ENCODE assay signal across 1 cellular context in genomic region chr21:39385299-39386145, GRCh38.
TF ChIP-seq lines count a peak whose summit lies in the region.

No MANE protein-coding gene starts in this region.

TF ChIP-seq in HepG2, 621 proteins besides CTCF, POLR2A, EP300 and RAD21 (continued from another document and continues in another):
- no peak for TF ChIP-seq ZUFSP (CRISPR knock-in tag; IDR thresholded peaks at IDR 0.05; ENCODE audit: borderline replicate concordance)
- peak; percentile 54; the same call in 1 of the 2 replicates for TF ChIP-seq FOXJ3 (CRISPR knock-in tag; IDR thresholded peaks at IDR 0.05; ENCODE audit: borderline replicate concordance)
- TF ChIP-seq ZNF784 (CRISPR knock-in tag; IDR thresholded peaks at IDR 0.05; ENCODE audit: borderline replicate concordance), result no peak
- TF ChIP-seq ZNF740 (CRISPR knock-in tag; IDR thresholded peaks at IDR 0.05), result no peak
- TF ChIP-seq HOXA7 (CRISPR knock-in tag; IDR thresholded peaks at IDR 0.05), result no peak
- TF ChIP-seq ZNF17 (CRISPR knock-in tag; IDR thresholded peaks at IDR 0.05), result no peak
- TF ChIP-seq ZBTB33 (CRISPR knock-in tag; IDR thresholded peaks at IDR 0.05), result peak; percentile 81
- no peak for TF ChIP-seq ZNF354B (CRISPR knock-in tag; IDR thresholded peaks at IDR 0.05)
- TF ChIP-seq ZNF496 (CRISPR knock-in tag; IDR thresholded peaks at IDR 0.05; ENCODE audit: insufficient replicate concordance), result no peak
- peak; percentile 53 for TF ChIP-seq CBX1 (IDR thresholded peaks at IDR 0.05; ENCODE audit: low read depth)
- TF ChIP-seq ZEB1 (IDR thresholded peaks at IDR 0.05; ENCODE audit: insufficient replicate concordance, low read depth), result no peak
- no peak for TF ChIP-seq SMC3 (IDR thresholded peaks at IDR 0.05; ENCODE audit: low read length)
- TF ChIP-seq DR1 (CRISPR knock-in tag; IDR thresholded peaks at IDR 0.05), result peak; percentile 81
- TF ChIP-seq ZBTB7A (CRISPR knock-in tag; IDR thresholded peaks at IDR 0.05), result peak; percentile 59; the same call in 1 of the 2 replicates
- TF ChIP-seq ATF3 (CRISPR knock-in tag; IDR thresholded peaks at IDR 0.05), result no peak
- no peak for TF ChIP-seq SMARCC2 (IDR thresholded peaks at IDR 0.05)
- TF ChIP-seq EHMT2 (IDR thresholded peaks at IDR 0.05; ENCODE audit: borderline replicate concordance, low read depth, low read length), result no peak
- no peak for TF ChIP-seq GPBP1L1 (CRISPR knock-in tag; IDR thresholded peaks at IDR 0.05)
- TF ChIP-seq ZBTB38 (CRISPR knock-in tag; IDR thresholded peaks at IDR 0.05), result no peak; the same call in 1 of the 2 replicates
- TF ChIP-seq ZNF879 (CRISPR knock-in tag; IDR thresholded peaks at IDR 0.05), result peak; percentile 70; the same call in 1 of the 2 replicates
- TF ChIP-seq ASH2L (IDR thresholded peaks at IDR 0.05; ENCODE audit: insufficient read length, low read depth, low read length), result no peak
- TF ChIP-seq ZNF570 (CRISPR knock-in tag; IDR thresholded peaks at IDR 0.05; ENCODE audit: borderline replicate concordance), result no peak
- TF ChIP-seq ZNF569 (CRISPR knock-in tag; IDR thresholded peaks at IDR 0.05; ENCODE audit: borderline replicate concordance), result no peak
- TF ChIP-seq ZNF619 (CRISPR knock-in tag; IDR thresholded peaks at IDR 0.05), result peak; percentile 73; the same call in 1 of the 2 replicates
- no peak for TF ChIP-seq NFIC (IDR thresholded peaks at IDR 0.05; ENCODE audit: low read length)
- no peak for TF ChIP-seq HMGA1 (CRISPR knock-in tag; conservative IDR thresholded peaks at IDR 0.05)
- no peak for TF ChIP-seq LCORL (IDR thresholded peaks at IDR 0.05)
- TF ChIP-seq LCORL (CRISPR knock-in tag; IDR thresholded peaks at IDR 0.05), result peak; percentile 78
- no peak for TF ChIP-seq STAG1 (CRISPR knock-in tag; IDR thresholded peaks at IDR 0.05)
- no peak for TF ChIP-seq TRIM22 (IDR thresholded peaks at IDR 0.05)
- TF ChIP-seq MAF1 (CRISPR knock-in tag; IDR thresholded peaks at IDR 0.05; ENCODE audit: borderline replicate concordance), result no peak
- no peak for TF ChIP-seq SOX6 (IDR thresholded peaks at IDR 0.05)
- TF ChIP-seq SOX6 (CRISPR knock-in tag; IDR thresholded peaks at IDR 0.05), result peak; percentile 76
- TF ChIP-seq ZFAT (CRISPR knock-in tag; conservative IDR thresholded peaks at IDR 0.05), result no peak
- no peak for TF ChIP-seq PLSCR1 (CRISPR knock-in tag; IDR thresholded peaks at IDR 0.05; ENCODE audit: borderline replicate concordance)
- peak; percentile 77 for TF ChIP-seq GATAD2A (CRISPR knock-in tag; IDR thresholded peaks at IDR 0.05)
- TF ChIP-seq HOXD1 (CRISPR knock-in tag; IDR thresholded peaks at IDR 0.05), result no peak
- TF ChIP-seq ZNF235 (CRISPR knock-in tag; IDR thresholded peaks at IDR 0.05; ENCODE audit: borderline replicate concordance), result no peak
- TF ChIP-seq ZSCAN22 (CRISPR knock-in tag; IDR thresholded peaks at IDR 0.05), result no peak
- peak; percentile 12; the same call in 1 of the 2 replicates for TF ChIP-seq ZNF362 (CRISPR knock-in tag; IDR thresholded peaks at IDR 0.05; ENCODE audit: borderline replicate concordance)
- TF ChIP-seq NR2F2 (IDR thresholded peaks at IDR 0.05; ENCODE audit: borderline replicate concordance, low read depth), result no peak
- no peak for TF ChIP-seq NONO (IDR thresholded peaks at IDR 0.05)
- peak; percentile 93 for TF ChIP-seq NONO (CRISPR knock-in tag; conservative IDR thresholded peaks at IDR 0.05)
- TF ChIP-seq BCLAF1 (IDR thresholded peaks at IDR 0.05), result no peak
- no peak for TF ChIP-seq JUN (CRISPR knock-in tag; IDR thresholded peaks at IDR 0.05)
- no peak for TF ChIP-seq PCBP2 (optimal IDR thresholded peaks at IDR 0.05; ENCODE audit: low read depth, low read length, poor library complexity, severe bottlenecking)
- TF ChIP-seq ZNF225 (CRISPR knock-in tag; IDR thresholded peaks at IDR 0.05), result no peak; the same call in 1 of the 2 replicates
- peak; percentile 73; the same call in 1 of the 2 replicates for TF ChIP-seq IRF9 (CRISPR knock-in tag; IDR thresholded peaks at IDR 0.05; ENCODE audit: borderline replicate concordance)
- TF ChIP-seq SKIL (CRISPR knock-in tag; IDR thresholded peaks at IDR 0.05; ENCODE audit: borderline replicate concordance), result peak; percentile 63; the same call in 1 of the 2 replicates
- TF ChIP-seq MTF2 (CRISPR knock-in tag; IDR thresholded peaks at IDR 0.05; ENCODE audit: borderline replicate concordance), result no peak
- TF ChIP-seq RBM39 (IDR thresholded peaks at IDR 0.05; ENCODE audit: low read depth, low read length, poor library complexity, severe bottlenecking), result peak; percentile 49
- TF ChIP-seq FOXA3 (CRISPR knock-in tag; IDR thresholded peaks at IDR 0.05), result peak; percentile 79
- TF ChIP-seq HDAC1 (CRISPR knock-in tag; IDR thresholded peaks at IDR 0.05), result peak; percentile 92
- TF ChIP-seq ZNF589 (CRISPR knock-in tag; conservative IDR thresholded peaks at IDR 0.05), result no peak; the same call in 1 of the 2 replicates
- 0 out of 2 replicates have a peak, but pooled peaks have one; percentile 13 for TF ChIP-seq SOX13 (IDR thresholded peaks at IDR 0.05)
- peak; percentile 55 to 67; a peak in 2 of 4 replicates for TF ChIP-seq SOX13 (CRISPR knock-in tag; conservative IDR thresholded peaks at IDR 0.05 in 1 of 2, IDR thresholded peaks at IDR 0.05 in 1 of 2)
- TF ChIP-seq ZNF558 (CRISPR knock-in tag; IDR thresholded peaks at IDR 0.05; ENCODE audit: borderline replicate concordance), result no peak
- TF ChIP-seq HNRNPL (IDR thresholded peaks at IDR 0.05; ENCODE audit: low read depth, low read length), result peak; percentile 91
